Comparison of ENCODE assay signal across 1 cellular context in genomic region chr2:177246000-177246399, GRCh38.
TF ChIP-seq lines count a peak whose summit lies in the region.

No MANE protein-coding gene starts in this region.

TF ChIP-seq in SK-N-SH treated with all-trans-retinoic acid at 6 μM for 48 hours, 23 proteins besides CTCF, POLR2A, EP300 and RAD21 (continued from another document):
- TF ChIP-seq TOX (CRISPR knock-in tag; IDR thresholded peaks at IDR 0.05; ENCODE audit: borderline replicate concordance): no peak
- TF ChIP-seq RARB (CRISPR knock-in tag; IDR thresholded peaks at IDR 0.05): no peak
- TF ChIP-seq PPARA (CRISPR knock-in tag; IDR thresholded peaks at IDR 0.05; ENCODE audit: borderline replicate concordance): no peak
- TF ChIP-seq POU6F1 (CRISPR knock-in tag; IDR thresholded peaks at IDR 0.05; ENCODE audit: borderline replicate concordance, low read depth): no peak
- no peak for TF ChIP-seq ZNF8 (CRISPR knock-in tag; IDR thresholded peaks at IDR 0.05)
- TF ChIP-seq TCF4 (CRISPR knock-in tag; IDR thresholded peaks at IDR 0.05; ENCODE audit: borderline replicate concordance): no peak
- TF ChIP-seq ZNF70 (CRISPR knock-in tag; IDR thresholded peaks at IDR 0.05): no peak
- TF ChIP-seq ISL1 (CRISPR knock-in tag; IDR thresholded peaks at IDR 0.05): no peak
